In the genomic region with DNA sequence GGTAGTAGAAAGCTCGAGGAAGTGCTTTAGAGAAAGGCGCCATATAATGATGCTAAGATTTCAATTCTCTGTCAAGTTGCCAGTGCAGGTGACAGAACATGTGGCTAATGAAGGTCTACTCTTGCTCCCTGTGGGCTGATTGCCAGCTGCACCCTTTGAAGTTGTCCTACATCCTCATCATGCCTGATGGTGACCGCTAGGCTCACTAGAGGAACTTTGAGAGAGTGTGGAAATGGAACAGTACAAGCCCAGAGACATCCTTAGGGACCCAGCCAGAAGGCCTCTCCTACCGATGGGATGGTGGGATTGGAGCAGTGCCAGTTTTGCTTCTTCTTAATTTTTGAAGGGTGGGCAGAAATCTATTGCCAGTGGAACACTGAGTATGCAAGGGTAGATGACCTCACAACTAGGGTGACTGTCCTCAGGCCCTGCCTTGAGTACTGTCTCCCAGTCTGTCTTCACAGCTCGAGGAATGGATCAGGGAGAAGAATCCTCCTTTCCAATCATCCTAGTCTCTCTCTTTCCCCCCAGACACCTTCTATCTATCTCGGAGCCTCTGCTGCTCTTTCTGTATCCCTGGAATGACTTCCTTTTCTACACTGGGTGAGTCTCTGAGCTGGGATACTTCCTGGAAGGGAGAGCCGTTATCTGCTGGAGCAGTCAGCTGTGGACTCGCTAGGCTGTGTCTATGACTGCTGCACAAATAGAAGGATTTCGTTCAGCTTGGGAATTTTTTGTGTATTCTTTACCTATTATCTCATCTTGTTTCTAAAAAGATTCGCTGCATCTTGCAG, we compare ENCODE assay signal across 9 cellular contexts. TPM values are rescaled to one million over a fixed set of nuclear protein-coding genes. Genes with fewer than 3 reads are reported as not detected.
DNase-seq lines count a peak whose midpoint lies in the region; ATAC-seq, FAIRE-seq and TF ChIP-seq lines count a peak whose summit lies in the region.
"Had no signal": no experiment of that assay in that cellular context is flagged by ENCODE, and none has a peak within 500 bp of the region (broad histone marks: within the 10 kb centered on the region; RNA-seq: fewer than 3 reads in every experiment).

No MANE protein-coding gene starts in this region.

- H3K9ac ChIP-seq in K562 (ENCODE audit: insufficient read depth in 1 of 2, low read depth in 2 of 2, low read length in 2 of 2), result no peak overlapping the region
- no peak overlapping the region for H3K9ac ChIP-seq in mesenchymal stem cell (ENCODE audit: low read length)

- ATAC-seq in K562, result peak; percentile 57

- POLR2A ChIA-PET in K562 (lab: Yijun Ruan, JAX), result interaction anchor here (0.6 to 1.4 kb wide), 5 partner anchors 14 to 568 kb away, joined by 3 to 6 read pairs (median 3); no protein-coding TSS in a partner anchor

- WGBS in K562 (ENCODE audit: insufficient coverage, low coverage, missing lambda C conversion rate), result 2% methylated on average over 10 of the region's 10 CpGs
- 71% methylated on average over 8 of the region's 10 CpGs for whole genome bisulfite sequencing in mesenchymal stem cell

- no peak for TF ChIP-seq EP300 in K562 (IDR thresholded peaks at IDR 0.05; ENCODE audit: low read length)

- intact Hi-C loops in K562 (cut with micrococcal nuclease), result loop anchor here (1.0 to 2.0 kb wide), 3 partner anchors 31 to 439 kb away; no protein-coding TSS in a partner anchor

- H3K79me1 ChIP-seq in mesenchymal stem cell (replicated peaks; ENCODE audit: low read length, poor library complexity, severe bottlenecking), result no peaks in the 10 kb centered on the region

- no peak overlapping the region for H4K8ac ChIP-seq in mesenchymal stem cell (ENCODE audit: low read length)

- H3K23ac ChIP-seq in mesenchymal stem cell (ENCODE audit: low read length in 2 of 2), result no peak overlapping the region

- H2BK12ac ChIP-seq in mesenchymal stem cell (ENCODE audit: low read length in 2 of 2), result no peak overlapping the region

- no peak for TF ChIP-seq CTCF in K562 (IDR thresholded peaks at IDR 0.05 in 2 of 3, conservative IDR thresholded peaks at IDR 0.05 in 1 of 3; ENCODE audit: insufficient read depth in 2 of 3, low read depth in 1 of 3, low read length in 3 of 3)

- H2BK5ac ChIP-seq in mesenchymal stem cell (ENCODE audit: low read depth, low read length, poor library complexity, severe bottlenecking), result no peak overlapping the region

- H3K9me3 ChIP-seq in K562 (replicated peaks; ENCODE audit: control insufficient read depth, insufficient read depth, low read depth, low read length) (no peaks in the 10 kb centered on the region), mesenchymal stem cell (ENCODE audit: control insufficient read depth, low read length) (no peaks in the 10 kb centered on the region)

- no peak for TF ChIP-seq RAD21 in K562 (CRISPR knock-in tag; conservative IDR thresholded peaks at IDR 0.05 in 1 of 2, IDR thresholded peaks at IDR 0.05 in 1 of 2)

- H2AFZ ChIP-seq in K562 (ENCODE audit: low read depth, low read length) (no peak overlapping the region), mesenchymal stem cell (ENCODE audit: low read depth, low read length) (no peak overlapping the region)

- no peak overlapping the region for H4K91ac ChIP-seq in mesenchymal stem cell (ENCODE audit: low read length)

- H3K27me3 ChIP-seq in K562 (ENCODE audit: control insufficient read depth in 2 of 2, insufficient read depth in 2 of 2, low read length in 2 of 2), result peaks cover 15 to 42% of the 10 kb centered on the region in 2 experiments
- H3K27me3 ChIP-seq in mesenchymal stem cell (ENCODE audit: control insufficient read depth in 1 of 2, insufficient read depth in 1 of 2, low read length in 2 of 2), result peaks cover 7 to 22% of the 10 kb centered on the region in 2 experiments

- TF ChIP-seq POLR2A in K562 (conservative IDR thresholded peaks at IDR 0.05), result no peak

- H3K27ac ChIP-seq in K562 (ENCODE audit: extremely low read depth, low read depth, low read length) (no peak overlapping the region), mesenchymal stem cell (ENCODE audit: low read length, poor library complexity, severe bottlenecking) (no peak overlapping the region)

- no peak overlapping the region for H2BK15ac ChIP-seq in mesenchymal stem cell (ENCODE audit: low read depth, poor library complexity, severe bottlenecking)

- CTCF ChIA-PET in K562 (lab: Yijun Ruan, JAX; ENCODE audit: low intra/inter-chr PET ratio), result interaction anchor here (1.2 to 2.4 kb wide), 5 partner anchors 29 to 438 kb away, joined by 3 to 23 read pairs (median 4); no protein-coding TSS in a partner anchor

- peaks cover 6% of the 10 kb centered on the region; the same call in 1 of the 2 replicates for H4K20me1 ChIP-seq in K562 (replicated peaks; ENCODE audit: control insufficient read depth, insufficient read depth, low read length)

- H3K4me3 ChIP-seq in K562 (no peak overlapping the region), mesenchymal stem cell (ENCODE audit: insufficient read depth in 1 of 2, low read depth in 1 of 2, low read length in 2 of 2) (no peak overlapping the region)

- H2BK120ac ChIP-seq in mesenchymal stem cell (ENCODE audit: low read depth, low read length), result no peak overlapping the region

- no peaks in the 10 kb centered on the region for H3K36me3 ChIP-seq in K562 (ENCODE audit: control insufficient read depth, insufficient read depth, low read length)
- no peaks in the 10 kb centered on the region for H3K36me3 ChIP-seq in mesenchymal stem cell (ENCODE audit: control insufficient read depth in 1 of 2, insufficient read depth in 2 of 2, low read depth in 1 of 2, low read length in 2 of 2)

- no peaks in the 10 kb centered on the region for H3K9me1 ChIP-seq in K562 (ENCODE audit: control insufficient read depth, insufficient read depth, low read length)

- H3K4me2 ChIP-seq in K562 (ENCODE audit: insufficient read depth, low read length) (no peak overlapping the region), mesenchymal stem cell (ENCODE audit: low read length, poor library complexity, severe bottlenecking) (no peak overlapping the region)

- H3K4me1 ChIP-seq in K562 (replicated peaks in 1 of 2; ENCODE audit: control insufficient read depth in 2 of 2, insufficient read depth in 2 of 2, low read length in 2 of 2) (no peaks in the 10 kb centered on the region), mesenchymal stem cell (ENCODE audit: control insufficient read depth, insufficient read depth, low read depth, low read length) (no peaks in the 10 kb centered on the region)

- BruUV-seq in K562 (replicated peaks; lab: Mats Ljungman, UMichigan), result no TSS peak

- H3K14ac ChIP-seq in mesenchymal stem cell (ENCODE audit: low read length in 2 of 2), result peak overlapping the region in 1 of 2 experiments; percentile 23

- no peak for FAIRE-seq in K562 (lab: Jason Lieb, UNC)
- FAIRE-seq: D721Med had no signal

- DNase-seq in DMS153 (lab: John Stamatoyannopoulos, UW) (peak; percentile 57), HuH-7 (ENCODE audit: low spot score) (peak; percentile 37), K562 (ENCODE audit: extremely low read depth in 1 of 4, low spot score in 3 of 4) (no peak), mesenchymal stem cell (peak; percentile 8), LoVo (ENCODE audit: low spot score) (no peak), HPDE6-E6E7 (ENCODE audit: extremely low spot score) (no peak)
- no peak for DNase-seq in stimulated activated CD4-positive, alpha-beta T cell treated with anti-CD3 and anti-CD28 coated beads, Interleukin-1b, Interleukin-23, amount 100 ng/mL, for 48 hours
- DNase-seq: SIG-M5 had no signal

- in situ Hi-C loops in K562 (cut with MboI), result loop anchor here (5.0 to 10.0 kb wide), 2 partner anchors 155 to 433 kb away; no protein-coding TSS in a partner anchor

- H3K79me2 ChIP-seq in K562 (ENCODE audit: control insufficient read depth, insufficient read depth, low read length), result no peaks in the 10 kb centered on the region

- no peak overlapping the region for H3K4ac ChIP-seq in mesenchymal stem cell (ENCODE audit: low read depth in 1 of 2, low read length in 2 of 2)

- no peak overlapping the region for H3K18ac ChIP-seq in mesenchymal stem cell (ENCODE audit: low read depth in 1 of 2, low read length in 2 of 2)

- H2AK5ac ChIP-seq in mesenchymal stem cell (ENCODE audit: low read length, severe bottlenecking), result no peak overlapping the region

RNA-seq across cellular contexts. Expression of gene LGALSL, which starts 33.5 kb away (rescaled TPM):
- not detected in 2 replicates for total RNA-seq in K562 (2011; cell fraction: chromatin; rRNA removed; ENCODE audit: low replicate concordance)
- not detected in 2 replicates for total RNA-seq in K562 (2011; cell fraction: nucleolus; rRNA removed)
- not detected in 2 replicates for total RNA-seq in K562 (2011; cell fraction: nucleoplasm; rRNA removed)
- total RNA-seq in K562 (2014; rRNA removed) (0.09 and 0.24 TPM in 2 replicates), K562 (2014; rRNA removed; fragmentation: Illumina TruSeq; extraction: Trizol) (0.15 and 0.26 TPM in 2 replicates), K562 (2015; rRNA removed; fragmentation: Illumina TruSeq; extraction: Trizol) (not detected in 2 replicates), K562 (2021) (0.22 TPM in 1 of 2 replicates, not detected in the other)
- polyA plus RNA-seq in K562 (2011; rRNA removed) (0.29 and 0.47 TPM in 2 replicates), K562 (2014; fragmentation: Illumina TruSeq; extraction: Trizol) (0.16 and 0.24 TPM in 2 replicates), K562 (2014; fragmentation: Nextera tagmentation; extraction: Ambion mirVana) (under 1 TPM; 0.04 to 0.13 TPM), K562 (2014; rRNA removed) (not detected in 2 replicates)
- 0.03 and 0.83 TPM in 2 replicates for polyA plus RNA-seq in K562 (2011; cell fraction: cytosol; rRNA removed)
- polyA plus RNA-seq in K562 (2011; cell fraction: nucleus; rRNA removed), result 0.42 TPM in 1 of 2 replicates, not detected in the other
- 0.04 and 0.08 TPM in 2 replicates for polyA plus RNA-seq in K562 (2012)
- 0.21 and 0.51 TPM in 2 replicates for polyA minus RNA-seq in K562 (2011; rRNA and poly(A)+ RNA removed)
- not detected in 2 replicates for polyA minus RNA-seq in K562 (2011; cell fraction: cytosol; rRNA and poly(A)+ RNA removed)
- polyA minus RNA-seq in K562 (2011; cell fraction: nucleus; rRNA and poly(A)+ RNA removed), result 0.22 TPM in 1 of 2 replicates, not detected in the other
- 8.2 TPM for polyA plus RNA-seq in mesenchymal stem cell (2013, experiment 1 of 2)
- 9.2 TPM for polyA plus RNA-seq in mesenchymal stem cell (2013, experiment 2 of 2)

RNA-seq across cellular contexts. Expression of gene AFTPH, which starts 36.7 kb away (rescaled TPM):
- 12.6 and 37.3 TPM in 2 replicates for total RNA-seq in K562 (2011; cell fraction: chromatin; rRNA removed; ENCODE audit: low replicate concordance)
- total RNA-seq in K562 (2011; cell fraction: nucleolus; rRNA removed), result 6.3 and 9.9 TPM in 2 replicates
- 12.0 and 18.2 TPM in 2 replicates for total RNA-seq in K562 (2011; cell fraction: nucleoplasm; rRNA removed)
- total RNA-seq in K562 (2014; rRNA removed) (10.8 and 12.9 TPM in 2 replicates), K562 (2014; rRNA removed; fragmentation: Illumina TruSeq; extraction: Trizol) (21.2 and 24.9 TPM in 2 replicates), K562 (2015; rRNA removed; fragmentation: Illumina TruSeq; extraction: Trizol) (23.3 and 26.2 TPM in 2 replicates), K562 (2021) (13.6 and 13.8 TPM in 2 replicates)
- polyA plus RNA-seq in K562 (2011; rRNA removed) (17.8 and 21.5 TPM in 2 replicates), K562 (2014; fragmentation: Illumina TruSeq; extraction: Trizol) (15.5 and 18.3 TPM in 2 replicates), K562 (2014; fragmentation: Nextera tagmentation; extraction: Ambion mirVana) (1 to 10 TPM; 8.0 to 9.3 TPM), K562 (2014; rRNA removed) (12.2 and 12.6 TPM in 2 replicates)
- polyA plus RNA-seq in K562 (2011; cell fraction: cytosol; rRNA removed), result 6.8 and 10.1 TPM in 2 replicates
- 9.6 and 13.3 TPM in 2 replicates for polyA plus RNA-seq in K562 (2011; cell fraction: nucleus; rRNA removed)
- 13.9 and 14.1 TPM in 2 replicates for polyA plus RNA-seq in K562 (2012)
- 31.0 and 36.1 TPM in 2 replicates for polyA minus RNA-seq in K562 (2011; rRNA and poly(A)+ RNA removed)
- polyA minus RNA-seq in K562 (2011; cell fraction: cytosol; rRNA and poly(A)+ RNA removed), result 11.6 and 12.5 TPM in 2 replicates
- 11.3 and 21.7 TPM in 2 replicates for polyA minus RNA-seq in K562 (2011; cell fraction: nucleus; rRNA and poly(A)+ RNA removed)
- polyA plus RNA-seq in mesenchymal stem cell (2013, experiment 1 of 2), result 10.9 TPM
- 11.9 TPM for polyA plus RNA-seq in mesenchymal stem cell (2013, experiment 2 of 2)

Comparison
In these comparisons a context has a peak if more than half of its experiments do, and no peak if none do; other contexts are left out.
1. DNase-seq: peak in DMS153 (single experiment), HuH-7 (single experiment) and mesenchymal stem cell (single experiment); none in K562 (0 of 4), LoVo (single experiment), HPDE6-E6E7 (single experiment) and stimulated activated CD4-positive, alpha-beta T cell treated with anti-CD3 and anti-CD28 coated beads, Interleukin-1b, Interleukin-23, amount 100 ng/mL, for 48 hours (single experiment).